In the genomic region with DNA sequence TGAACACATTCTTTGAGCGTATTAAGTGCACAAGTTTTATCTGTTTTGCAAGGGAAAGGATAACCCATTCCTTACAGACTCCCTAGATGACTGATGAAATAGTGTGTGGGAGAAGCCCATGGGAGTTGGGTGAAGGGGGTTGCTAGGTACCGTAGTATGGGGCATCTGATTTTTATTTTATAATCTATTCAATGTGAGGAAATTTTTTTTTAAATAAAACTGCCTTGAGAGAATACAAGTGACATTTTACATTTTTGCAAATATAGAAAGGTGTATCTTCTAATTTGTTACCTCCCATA, we compare ENCODE assay signal across 1 cellular context.
TF ChIP-seq lines count a peak whose summit lies in the region.

No MANE protein-coding gene starts in this region.

TF ChIP-seq in H1, 55 proteins besides CTCF, POLR2A, EP300 and RAD21:
- TF ChIP-seq RFX5 (IDR thresholded peaks at IDR 0.05; ENCODE audit: borderline replicate concordance, low read depth, low read length) = no peak
- TF ChIP-seq KDM5A (IDR thresholded peaks at IDR 0.05; ENCODE audit: low read length) = no peak
- no peak for TF ChIP-seq RBBP5 (IDR thresholded peaks at IDR 0.05; ENCODE audit: borderline replicate concordance, low read depth, low read length)
- TF ChIP-seq NANOG (IDR thresholded peaks at IDR 0.05; ENCODE audit: insufficient read depth, low read depth, low read length, poor library complexity, severe bottlenecking) = no peak
- no peak for TF ChIP-seq HDAC2 (IDR thresholded peaks at IDR 0.05; ENCODE audit: borderline replicate concordance in 1 of 2, low read depth in 2 of 2, low read length in 2 of 2)
- no peak for TF ChIP-seq JUND (IDR thresholded peaks at IDR 0.05; ENCODE audit: low read length)
- TF ChIP-seq, protein P1, sequence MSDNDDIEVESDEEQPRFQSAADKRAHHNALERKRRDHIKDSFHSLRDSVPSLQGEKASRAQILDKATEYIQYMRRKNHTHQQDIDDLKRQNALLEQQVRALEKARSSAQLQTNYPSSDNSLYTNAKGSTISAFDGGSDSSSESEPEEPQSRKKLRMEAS (IDR thresholded peaks at IDR 0.05) = no peak
- no peak for TF ChIP-seq RNF2 (IDR thresholded peaks at IDR 0.05; ENCODE audit: borderline replicate concordance, low read depth, low read length, missing control alignments, poor library complexity, severe bottlenecking)
- TF ChIP-seq GABPA (IDR thresholded peaks at IDR 0.05; ENCODE audit: borderline replicate concordance, insufficient read depth, low read length) = no peak
- no peak for TF ChIP-seq CBX5 (IDR thresholded peaks at IDR 0.05; ENCODE audit: low read depth, low read length)
- TF ChIP-seq EGR1 (IDR thresholded peaks at IDR 0.05; ENCODE audit: borderline replicate concordance, low read depth, low read length) = no peak
- TF ChIP-seq EZH2 (IDR thresholded peaks at IDR 0.05; ENCODE audit: low read depth, low read length, severe bottlenecking) = no peak
- no peak for TF ChIP-seq GTF2F1 (IDR thresholded peaks at IDR 0.05; ENCODE audit: borderline replicate concordance, low read depth, low read length)
- TF ChIP-seq HDAC6 (IDR thresholded peaks at IDR 0.05; ENCODE audit: low read depth, low read length) = no peak
- TF ChIP-seq BRCA1 (IDR thresholded peaks at IDR 0.05; ENCODE audit: low read depth, low read length) = no peak
- TF ChIP-seq FOSL1 (IDR thresholded peaks at IDR 0.05; ENCODE audit: insufficient read depth, low read depth, low read length) = no peak
- TF ChIP-seq SAP30 (IDR thresholded peaks at IDR 0.05; ENCODE audit: insufficient read depth, insufficient replicate concordance, low read length) = no peak
- no peak for TF ChIP-seq CHD1 (IDR thresholded peaks at IDR 0.05; ENCODE audit: low read depth, low read length)
